ENCODE assay signal across 20 cellular contexts in genomic region chr5:134245692-134246091, GRCh38. TPM values are rescaled to one million over a fixed set of nuclear protein-coding genes. Genes with fewer than 3 reads are reported as not detected.
DNase-seq lines count a peak whose midpoint lies in the region; ATAC-seq and TF ChIP-seq lines count a peak whose summit lies in the region.
"Had no signal": no experiment of that assay in that cellular context is flagged by ENCODE, and none has a peak within 500 bp of the region (broad histone marks: within the 10 kb centered on the region; RNA-seq: fewer than 3 reads in every experiment).

No MANE protein-coding gene starts in this region.

- peak overlapping the region; percentile 37 for H3K27ac Mint-ChIP-seq in dendritic cell treated with granulocyte-macrophage colony-stimulating factor and Interleukin-4, amounts not matched to agents 40 ng/mL and 50 ng/mL, for 4 days
- H3K27ac Mint-ChIP-seq in activated naive CD8-positive, alpha-beta T cell treated with anti-CD3 and anti-CD28 coated beads for 36 hours: no peak overlapping the region
- H3K27ac Mint-ChIP-seq: activated T-helper 2 cell treated with anti-CD3 and anti-CD28 coated beads, Interferon-gamma antibody, Interleukin-2, Interleukin-4, amounts not matched to agents 10 μg/mL and 5 μg/mL and 100 μg/mL, durations not matched to agents 14 hours and 24 hours and 36 hours; B cell; stimulated activated memory B cell treated with anti-CD40 and anti-IgM and Interleukin-4, amounts not matched to agents 10 μg/mL and 1 μg/mL and 100 μg/mL, for 72 hours; T-cell had no signal

- H3K4me1 ChIP-seq in IMR-90 (ENCODE audit: control insufficient read depth, insufficient read depth, low read length): peaks cover 23% of the 10 kb centered on the region
- peaks cover 50% of the 10 kb centered on the region for H3K4me1 ChIP-seq in psoas muscle

- H3K36me3 Mint-ChIP-seq in dendritic cell treated with granulocyte-macrophage colony-stimulating factor and Interleukin-4, amounts not matched to agents 40 ng/mL and 50 ng/mL, for 4 days (ENCODE audit: low read depth): no peaks in the 10 kb centered on the region
- H3K36me3 Mint-ChIP-seq in activated naive CD8-positive, alpha-beta T cell treated with anti-CD3 and anti-CD28 coated beads for 36 hours: no peaks in the 10 kb centered on the region
- H3K36me3 Mint-ChIP-seq: naive B cell; stimulated activated memory B cell treated with anti-CD40 and anti-IgM and Interleukin-4, amounts not matched to agents 10 μg/mL and 1 μg/mL and 100 μg/mL, for 72 hours; T-cell had no signal

- peak overlapping the region; percentile 79 for H3K4ac ChIP-seq in IMR-90 (ENCODE audit: low read depth, low read length)

- peaks cover 0 to 23% of the 10 kb centered on the region in 2 experiments; a peak in 2 of 4 replicates for H3K79me1 ChIP-seq in IMR-90 (ENCODE audit: low read depth in 1 of 2, low read length in 2 of 2)

- H2AK5ac ChIP-seq in IMR-90 (ENCODE audit: low read depth, low read length): peak overlapping the region; percentile 94

- no peak for TF ChIP-seq RAD21 in IMR-90 (IDR thresholded peaks at IDR 0.05; ENCODE audit: low read length)

- no peak overlapping the region for H2AFZ ChIP-seq in IMR-90 (replicated peaks; ENCODE audit: low read length, poor library complexity)

- peak overlapping the region; percentile 80 for H3K14ac ChIP-seq in IMR-90 (replicated peaks; ENCODE audit: low read depth, low read length)

- H3K9me1 ChIP-seq in IMR-90 (ENCODE audit: insufficient read depth, low read length): peaks cover 25% of the 10 kb centered on the region

- H4K8ac ChIP-seq in IMR-90 (ENCODE audit: low read depth in 2 of 2, low read length in 2 of 2): peak overlapping the region; percentile 68 to 88; a peak in 3 of 4 replicates

- peak overlapping the region; percentile 61; the same call in 1 of the 2 replicates for H3K56ac ChIP-seq in IMR-90 (ENCODE audit: extremely low read depth, insufficient read depth, low read length)

- DNase-seq in Daoy (ENCODE audit: low read depth): peak; percentile 20
- DNase-seq in IMR-90: no peak
- DNase-seq in psoas muscle: no peak
- DNase-seq in H4 (ENCODE audit: low spot score): no peak
- no peak for DNase-seq in activated naive CD8-positive, alpha-beta T cell treated with anti-CD3 and anti-CD28 coated beads for 36 hours
- no peak for DNase-seq in Ammon's horn (ENCODE audit: low spot score)
- DNase-seq: activated CD4-positive, alpha-beta T cell treated with anti-CD3 and anti-CD28 coated beads for 4 hours; body of pancreas; cortex of kidney; naive B cell; NCI-H1436; NCI-H2171; NCI-H524 treated with DMSO at 0.1 percent for 48 hours; sigmoid colon; T-cell had no signal

- H3K18ac ChIP-seq in IMR-90 (ENCODE audit: low read depth, low read length): peak overlapping the region; percentile 61

- peak overlapping the region; percentile 82; the same call in 1 of the 2 replicates for H2BK20ac ChIP-seq in IMR-90 (ENCODE audit: low read depth, low read length)

- H2AK9ac ChIP-seq in IMR-90 (replicated peaks; ENCODE audit: low read depth, low read length, poor library complexity): no peak overlapping the region

- no peaks in the 10 kb centered on the region for H3K27me3 ChIP-seq in IMR-90 (ENCODE audit: control insufficient read depth, insufficient read depth, low read length)
- H3K27me3 ChIP-seq in psoas muscle (ENCODE audit: insufficient read depth in 3 of 3, low read length in 2 of 3): no peaks in the 10 kb centered on the region
- H3K27me3 ChIP-seq: body of pancreas, ovary, sigmoid colon had no signal

- H3K23ac ChIP-seq in IMR-90 (ENCODE audit: low read depth, low read length): peak overlapping the region; percentile 65; the same call in 1 of the 2 replicates

- H2BK15ac ChIP-seq in IMR-90 (ENCODE audit: low read depth, low read length): peak overlapping the region; percentile 60; the same call in 2 of the 3 replicates

- H3K9me3 Mint-ChIP-seq in dendritic cell treated with granulocyte-macrophage colony-stimulating factor and Interleukin-4, amounts not matched to agents 40 ng/mL and 50 ng/mL, for 4 days: no peaks in the 10 kb centered on the region
- no peaks in the 10 kb centered on the region for H3K9me3 Mint-ChIP-seq in activated naive CD8-positive, alpha-beta T cell treated with anti-CD3 and anti-CD28 coated beads for 36 hours
- H3K9me3 Mint-ChIP-seq: activated T-helper 2 cell treated with anti-CD3 and anti-CD28 coated beads, Interferon-gamma antibody, Interleukin-2, Interleukin-4, amounts not matched to agents 10 μg/mL and 5 μg/mL and 100 μg/mL, durations not matched to agents 14 hours and 24 hours and 36 hours; naive B cell; stimulated activated memory B cell treated with anti-CD40 and anti-IgM and Interleukin-4, amounts not matched to agents 10 μg/mL and 1 μg/mL and 100 μg/mL, for 72 hours; T-cell had no signal

- H3K4me2 ChIP-seq in IMR-90 (ENCODE audit: low read depth, low read length): peak overlapping the region; percentile 81

- intact Hi-C loops in IMR-90 (cut with micrococcal nuclease): no loop called here
- intact Hi-C loops in dendritic cell treated with granulocyte-macrophage colony-stimulating factor and Interleukin-4, amounts not matched to agents 40 ng/mL and 50 ng/mL, for 4 days (cut with micrococcal nuclease): no loop called here
- intact Hi-C loops in psoas muscle (cut with DNase I): loop anchor here (5.0 kb wide), 1 partner anchor 42 kb away; no protein-coding TSS in a partner anchor

- POLR2A ChIA-PET in IMR-90 (lab: Charles Lee; ENCODE audit: unreplicated experiment): interaction anchor here (0.9 kb wide), 1 partner anchor 20 kb away, joined by 13 read pairs; the partner anchor contains the start of gene PPP2CA

- TF ChIP-seq CTCF in IMR-90 (conservative IDR thresholded peaks at IDR 0.05; ENCODE audit: low read depth, low read length): no peak
- TF ChIP-seq CTCF in psoas muscle (IDR thresholded peaks at IDR 0.05): no peak

- peaks cover 4% of the 10 kb centered on the region; the same call in 1 of the 2 replicates for H4K20me1 ChIP-seq in IMR-90 (ENCODE audit: insufficient read depth, low read length)

- peak overlapping the region; percentile 93 for H2BK120ac ChIP-seq in IMR-90 (ENCODE audit: low read depth, low read length)

- dilution Hi-C loops in IMR-90 (cut with HindIII; ENCODE audit: low sequenced_read_pairs, unreplicated experiment): no loop called here

- H3K4me3 Mint-ChIP-seq in dendritic cell treated with granulocyte-macrophage colony-stimulating factor and Interleukin-4, amounts not matched to agents 40 ng/mL and 50 ng/mL, for 4 days: no peak overlapping the region
- no peak overlapping the region for H3K4me3 Mint-ChIP-seq in activated naive CD8-positive, alpha-beta T cell treated with anti-CD3 and anti-CD28 coated beads for 36 hours
- H3K4me3 Mint-ChIP-seq: B cell; stimulated activated memory B cell treated with anti-CD40 and anti-IgM and Interleukin-4, amounts not matched to agents 10 μg/mL and 1 μg/mL and 100 μg/mL, for 72 hours; T-cell had no signal

- WGBS in IMR-90 (ENCODE audit: extremely low coverage in 2 of 2, insufficient read length in 1 of 2), 2 experiments: 100% methylated on average over 1 of the region's 2 CpGs; no CpG with 5 or more reads in 1 of the 2 experiments
- 78 to 88% (median 86%) methylated on average over 2 of the region's 2 CpGs for WGBS in psoas muscle, 3 donors

- ATAC-seq in IMR-90 (ENCODE audit: low read depth) (no peak), psoas muscle (no peak)
- ATAC-seq: body of pancreas; stimulated activated memory B cell treated with anti-CD40 and anti-IgM and Interleukin-4, amounts not matched to agents 10 μg/mL and 1 μg/mL and 100 μg/mL, for 72 hours; T-cell had no signal

- H3K9me3 ChIP-seq in IMR-90 (ENCODE audit: control insufficient read depth, insufficient read depth, low read length): no peaks in the 10 kb centered on the region
- no peaks in the 10 kb centered on the region for H3K9me3 ChIP-seq in psoas muscle
- H3K9me3 ChIP-seq: body of pancreas, ovary, sigmoid colon had no signal

- no peak for TF ChIP-seq POLR2A in IMR-90 (IDR thresholded peaks at IDR 0.05; ENCODE audit: low read depth, low read length)

- H3K27me3 Mint-ChIP-seq in dendritic cell treated with granulocyte-macrophage colony-stimulating factor and Interleukin-4, amounts not matched to agents 40 ng/mL and 50 ng/mL, for 4 days: no peaks in the 10 kb centered on the region
- peaks cover 4% of the 10 kb centered on the region for H3K27me3 Mint-ChIP-seq in activated naive CD8-positive, alpha-beta T cell treated with anti-CD3 and anti-CD28 coated beads for 36 hours
- H3K27me3 Mint-ChIP-seq: naive B cell; stimulated activated memory B cell treated with anti-CD40 and anti-IgM and Interleukin-4, amounts not matched to agents 10 μg/mL and 1 μg/mL and 100 μg/mL, for 72 hours; T-cell had no signal

- CTCF ChIA-PET in IMR-90 (lab: Yijun Ruan, JAX): no interaction called here

- H3K27ac ChIP-seq in IMR-90 (ENCODE audit: insufficient read depth, low read length): peak overlapping the region; percentile 89
- peak overlapping the region; percentile 77 for H3K27ac ChIP-seq in psoas muscle
- H3K27ac ChIP-seq: body of pancreas, ovary had no signal

- in situ Hi-C loops in IMR-90 (cut with MboI; ENCODE audit: low sequenced_read_pairs): no loop called here

- H3K9ac ChIP-seq in IMR-90 (ENCODE audit: low read depth, low read length): no peak overlapping the region

- H3K4me3 ChIP-seq in IMR-90 (ENCODE audit: insufficient read depth, low read depth, low read length) (no peak overlapping the region), psoas muscle (no peak overlapping the region)
- H3K4me3 ChIP-seq: body of pancreas, ovary had no signal

- H3K36me3 ChIP-seq in IMR-90 (ENCODE audit: control insufficient read depth, insufficient read depth, low read length) (no peaks in the 10 kb centered on the region), psoas muscle (ENCODE audit: insufficient read depth in 1 of 2, low read depth in 1 of 2) (no peaks in the 10 kb centered on the region)
- H3K36me3 ChIP-seq: ovary, sigmoid colon had no signal

- peak overlapping the region; percentile 95 for H2BK5ac ChIP-seq in IMR-90 (ENCODE audit: low read depth, low read length, poor library complexity, severe bottlenecking)

- peak overlapping the region; percentile 61 for H4K91ac ChIP-seq in IMR-90 (ENCODE audit: insufficient read depth, low read depth, low read length)

- H4K5ac ChIP-seq in IMR-90 (ENCODE audit: low read depth, low read length): peak overlapping the region; percentile 88

- peaks cover 36% of the 10 kb centered on the region for H3K4me1 Mint-ChIP-seq in dendritic cell treated with granulocyte-macrophage colony-stimulating factor and Interleukin-4, amounts not matched to agents 40 ng/mL and 50 ng/mL, for 4 days (ENCODE audit: low read depth)
- H3K4me1 Mint-ChIP-seq in activated naive CD8-positive, alpha-beta T cell treated with anti-CD3 and anti-CD28 coated beads for 36 hours: no peaks in the 10 kb centered on the region
- H3K4me1 Mint-ChIP-seq: T-cell had no signal

- no TSS peak for BruUV-seq in IMR-90 (replicated peaks; lab: Mats Ljungman, UMichigan)

RNA-seq across cellular contexts. Expression of gene PPP2CA, which starts 19.8 kb away (rescaled TPM):
- total RNA-seq in Daoy (2014; rRNA removed; shearing (Covaris generic)): 416 and 424 TPM in 2 replicates
- 70.6 and 191 TPM in 2 replicates for total RNA-seq in IMR-90 (2012; rRNA removed)
- polyA plus RNA-seq in IMR-90 (2012; rRNA removed): 53.9 and 73.6 TPM in 2 replicates
- 132 and 188 TPM in 2 replicates for polyA plus RNA-seq in IMR-90 (2012; cell fraction: cytosol; rRNA removed)
- 79.4 and 83.1 TPM in 2 replicates for polyA plus RNA-seq in IMR-90 (2012; cell fraction: nucleus; rRNA removed; ENCODE audit: low replicate concordance)
- total RNA-seq in psoas muscle: 100 to 1,000 TPM; 107 to 140 (median 123) TPM
- polyA plus RNA-seq in psoas muscle: 100 to 1,000 TPM in 1 of 3 donors, 10 to 100 TPM in 2; 53.0 to 105 (median 95.3) TPM
- total RNA-seq in H4 (2014; rRNA removed; shearing (Covaris generic)): 179 and 250 TPM in 2 replicates
- 100 to 1,000 TPM; 183 to 193 TPM for total RNA-seq in activated naive CD8-positive, alpha-beta T cell treated with anti-CD3 and anti-CD28 coated beads for 36 hours

Comparison
In these comparisons a context has a peak if more than half of its experiments do, and no peak if none do; other contexts are left out.
1. intact Hi-C loops: an anchor here in psoas muscle (5.0 kb wide); none called in IMR-90 and dendritic cell treated with granulocyte-macrophage colony-stimulating factor and Interleukin-4, amounts not matched to agents 40 ng/mL and 50 ng/mL, for 4 days.